Comparison of ENCODE assay signal across 26 cellular contexts in the genomic region with DNA sequence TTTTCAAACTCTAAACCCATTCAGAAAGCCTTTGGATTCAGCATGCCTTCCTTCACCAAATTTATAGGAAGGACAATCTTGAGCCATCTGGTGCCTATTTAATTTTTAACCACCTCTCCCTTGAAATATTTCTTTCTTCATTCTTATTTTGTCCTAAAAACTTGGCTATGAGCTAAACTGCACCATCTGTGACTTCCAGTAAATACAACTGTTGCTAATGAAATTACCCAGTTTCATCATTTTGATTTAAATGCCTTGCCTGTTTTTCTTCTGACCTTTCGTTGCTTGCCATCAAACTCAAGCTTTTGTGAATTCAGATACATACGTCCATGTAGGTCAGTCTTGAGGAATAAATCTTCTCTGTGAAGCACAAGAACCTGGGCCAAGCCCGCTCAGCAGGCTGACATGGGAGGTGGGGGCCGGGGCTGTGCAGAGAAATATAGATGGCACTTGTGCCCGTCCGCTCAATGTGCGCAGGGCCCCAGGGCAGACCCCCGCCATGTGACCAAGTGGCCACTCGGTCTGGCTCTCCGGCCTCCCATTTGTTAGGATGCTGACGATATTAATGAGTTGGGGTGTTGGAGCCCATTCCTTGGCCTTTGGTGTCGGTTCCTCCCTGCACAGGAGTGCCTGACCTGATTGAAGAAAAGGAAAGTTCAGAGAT.
"Had no signal": no experiment of that assay in that cellular context is flagged by ENCODE, and none has a peak within 500 bp of the region (broad histone marks: within the 10 kb centered on the region; RNA-seq: fewer than 3 reads in every experiment).

No MANE protein-coding gene starts in this region.

- H3K4me3 Mint-ChIP-seq: dendritic cell treated with granulocyte-macrophage colony-stimulating factor and Interleukin-4, amounts not matched to agents 40 ng/mL and 50 ng/mL, for 4 days; natural killer cell; stimulated activated naive CD8-positive, alpha-beta T cell treated with anti-CD3 and anti-CD28 coated beads, Interleukin-15, amount 100 ng/mL, for 72 hours had no signal

- H3K27ac Mint-ChIP-seq: dendritic cell treated with granulocyte-macrophage colony-stimulating factor and Interleukin-4, amounts not matched to agents 40 ng/mL and 50 ng/mL, for 4 days; natural killer cell; progenitor cell of endocrine pancreas had no signal

- H3K4me1 ChIP-seq: colonic mucosa, gastrocnemius medialis, left ventricle myocardium inferior, lower lobe of right lung, pancreas, thyroid gland had no signal

- H3K36me3 Mint-ChIP-seq: natural killer cell had no signal

- H3K36me3 ChIP-seq: colonic mucosa, gastrocnemius medialis, left ventricle myocardium inferior, lower lobe of right lung, neutrophil, pancreas, thyroid gland had no signal

- H3K9me3 ChIP-seq: colonic mucosa, gastrocnemius medialis, left ventricle myocardium inferior, lower lobe of right lung, neutrophil, pancreas, thyroid gland had no signal

- DNase-seq: central memory CD4-positive, alpha-beta T cell; colonic mucosa; effector CD8-positive, alpha-beta T cell; foreskin fibroblast; gastrocnemius medialis; head of caudate nucleus; kidney; left cardiac atrium; left ventricle myocardium inferior; lower lobe of right lung; natural killer cell; pancreas; stimulated activated CD4-positive, alpha-beta T cell treated with anti-CD3 and anti-CD28 coated beads, Interleukin-12 subunit alpha, Interleukin-12 subunit beta, amount 100 ng/mL, for 4 hours; stimulated activated CD4-positive, alpha-beta T cell treated with anti-CD3 and anti-CD28 coated beads, Interleukin-1b, Interleukin-23, amount 100 ng/mL, for 48 hours; stimulated activated CD4-positive, alpha-beta T cell treated with anti-CD3 and anti-CD28 coated beads, Interleukin-4, amount 100 ng/mL, for 1 hour; stimulated activated CD8-positive, alpha-beta memory T cell treated with anti-CD3 and anti-CD28 coated beads, Interleukin-4, amount 100 ng/mL, for 48 hours; stimulated activated naive CD4-positive, alpha-beta T cell; stimulated activated naive CD8-positive, alpha-beta T cell treated with anti-CD3 and anti-CD28 coated beads, Interleukin-15, amount 100 ng/mL, for 72 hours; thyroid gland; trophoblast cell had no signal

- H3K27ac ChIP-seq: colonic mucosa, gastrocnemius medialis, left ventricle myocardium inferior, lower lobe of right lung, neutrophil, pancreas, thyroid gland had no signal

- H3K4me3 ChIP-seq: colonic mucosa, gastrocnemius medialis, left ventricle myocardium inferior, lower lobe of right lung, pancreas, smooth muscle cell, thyroid gland had no signal

- ATAC-seq: esophagus mucosa; gastrocnemius medialis; left cardiac atrium; lower lobe of right lung; natural killer cell; pancreas; sciatic nerve; stimulated activated naive CD8-positive, alpha-beta T cell treated with anti-CD3 and anti-CD28 coated beads, Interleukin-15, amount 100 ng/mL, for 72 hours had no signal

- H3K9me3 Mint-ChIP-seq: dendritic cell treated with granulocyte-macrophage colony-stimulating factor and Interleukin-4, amounts not matched to agents 40 ng/mL and 50 ng/mL, for 4 days; natural killer cell; stimulated activated naive CD8-positive, alpha-beta T cell treated with anti-CD3 and anti-CD28 coated beads, Interleukin-15, amount 100 ng/mL, for 72 hours had no signal

- H3K27me3 ChIP-seq: colonic mucosa, gastrocnemius medialis, thyroid gland had no signal

- H3K4me1 Mint-ChIP-seq: natural killer cell; stimulated activated naive CD8-positive, alpha-beta T cell treated with anti-CD3 and anti-CD28 coated beads, Interleukin-15, amount 100 ng/mL, for 72 hours had no signal

- H3K27me3 Mint-ChIP-seq: dendritic cell treated with granulocyte-macrophage colony-stimulating factor and Interleukin-4, amounts not matched to agents 40 ng/mL and 50 ng/mL, for 4 days had no signal
